Comparison of ENCODE assay signal across 18 cellular contexts in genomic region chr6:157226761-157227160, GRCh38.
DNase-seq lines count a peak whose midpoint lies in the region; ATAC-seq and TF ChIP-seq lines count a peak whose summit lies in the region.
"Had no signal": no experiment of that assay in that cellular context is flagged by ENCODE, and none has a peak within 500 bp of the region (broad histone marks: within the 10 kb centered on the region; RNA-seq: fewer than 3 reads in every experiment).

No MANE protein-coding gene starts in this region.

- H3K9me3 Mint-ChIP-seq in activated naive CD4-positive, alpha-beta T cell treated with anti-CD3 and anti-CD28 coated beads, Interleukin-2, amount 50 U/mL, for 24 hours, result no peaks in the 10 kb centered on the region
- no peaks in the 10 kb centered on the region for H3K9me3 Mint-ChIP-seq in endodermal cell
- no peaks in the 10 kb centered on the region for H3K9me3 Mint-ChIP-seq in stimulated activated memory B cell treated with anti-CD40 and anti-IgM and Interleukin-4, amounts not matched to agents 10 μg/mL and 1 μg/mL and 100 μg/mL, for 72 hours

- peak overlapping the region; percentile 8 for H3K4me3 Mint-ChIP-seq in activated naive CD4-positive, alpha-beta T cell treated with anti-CD3 and anti-CD28 coated beads, Interleukin-2, amount 50 U/mL, for 24 hours
- no peak overlapping the region for H3K4me3 Mint-ChIP-seq in endodermal cell
- H3K4me3 Mint-ChIP-seq in stimulated activated memory B cell treated with anti-CD40 and anti-IgM and Interleukin-4, amounts not matched to agents 10 μg/mL and 1 μg/mL and 100 μg/mL, for 72 hours, result no peak overlapping the region

- no peak for DNase-seq in activated naive CD4-positive, alpha-beta T cell treated with anti-CD3 and anti-CD28 coated beads, Interleukin-2, amount 50 U/mL, for 16 hours
- peak; percentile 42 for DNase-seq in endodermal cell
- DNase-seq in left lung, result no peak
- DNase-seq in occipital lobe (lab: John Stamatoyannopoulos, UW), result no peak
- no peak for DNase-seq in effector memory CD4-positive, alpha-beta T cell
- DNase-seq: activated CD4-positive, alpha-beta T cell treated with anti-CD3 and anti-CD28 coated beads for 1 hour; activated T-cell treated with anti-CD3 and anti-CD28 coated beads, Interleukin-2, amount 50 U/mL, for 1 hour; amniotic stem cell; COR-L47; effector CD8-positive, alpha-beta T cell; GDM1; MM.1S; NCI-H2029 treated with DMSO at 0.1 percent for 48 hours; upper lobe of left lung had no signal

- H3K27me3 ChIP-seq in endodermal cell (ENCODE audit: control insufficient read depth, insufficient read depth, low read length, poor library complexity, severe bottlenecking), result no peaks in the 10 kb centered on the region
- peaks cover 0 to 2% of the 10 kb centered on the region in 2 donors for H3K27me3 ChIP-seq in left lung
- no peaks in the 10 kb centered on the region for H3K27me3 ChIP-seq in effector memory CD4-positive, alpha-beta T cell (replicated peaks; ENCODE audit: control insufficient read depth, insufficient read depth, low read length, poor library complexity, severe bottlenecking)
- H3K27me3 ChIP-seq: upper lobe of left lung had no signal

- H3K36me3 ChIP-seq in endodermal cell (ENCODE audit: control insufficient read depth, insufficient read depth, low read length) (no peaks in the 10 kb centered on the region), left lung (no peaks in the 10 kb centered on the region)
- H3K36me3 ChIP-seq in effector memory CD4-positive, alpha-beta T cell (ENCODE audit: control insufficient read depth, insufficient read depth, low read length), result no peaks in the 10 kb centered on the region
- H3K36me3 ChIP-seq: prostate gland, upper lobe of left lung had no signal

- no peak overlapping the region for H3K4me3 ChIP-seq in endodermal cell (ENCODE audit: low read length)
- H3K4me3 ChIP-seq in left lung, result no peak overlapping the region
- no peak overlapping the region for H3K4me3 ChIP-seq in effector memory CD4-positive, alpha-beta T cell (ENCODE audit: insufficient read depth, low read depth, low read length, poor library complexity, severe bottlenecking)
- H3K4me3 ChIP-seq: prostate gland, upper lobe of left lung had no signal

- WGBS in endodermal cell (ENCODE audit: insufficient coverage in 1 of 2, insufficient read length in 1 of 2), 2 experiments, result 71 to 81% methylated on average over 2 to 4 of the region's 4 CpGs

- H3K4me1 ChIP-seq in endodermal cell (ENCODE audit: control insufficient read depth, insufficient read depth, low read length), result no peaks in the 10 kb centered on the region
- peaks cover 0 to 7% of the 10 kb centered on the region in 2 donors for H3K4me1 ChIP-seq in left lung
- peaks cover 35% of the 10 kb centered on the region for H3K4me1 ChIP-seq in effector memory CD4-positive, alpha-beta T cell (ENCODE audit: control insufficient read depth, insufficient read depth, low read length, poor library complexity, severe bottlenecking)

- TF ChIP-seq CTCF in endodermal cell (conservative IDR thresholded peaks at IDR 0.05) (no peak), left lung (IDR thresholded peaks at IDR 0.05) (no peak)

- H3K27ac ChIP-seq in endodermal cell (ENCODE audit: low read depth, low read length), result no peak overlapping the region
- H3K27ac ChIP-seq in left lung, result peak overlapping the region in 1 of 2 donors; percentile 26
- no peak overlapping the region for H3K27ac ChIP-seq in effector memory CD4-positive, alpha-beta T cell (ENCODE audit: insufficient read depth, low read length, poor library complexity, severe bottlenecking)

- H3K9ac ChIP-seq in endodermal cell (ENCODE audit: extremely low read depth, low read length, poor library complexity, severe bottlenecking), result no peak overlapping the region

- H3K27ac Mint-ChIP-seq in activated naive CD4-positive, alpha-beta T cell treated with anti-CD3 and anti-CD28 coated beads, Interleukin-2, amount 50 U/mL, for 24 hours, result no peak overlapping the region
- no peak overlapping the region for H3K27ac Mint-ChIP-seq in endodermal cell
- no peak overlapping the region for H3K27ac Mint-ChIP-seq in stimulated activated memory B cell treated with anti-CD40 and anti-IgM and Interleukin-4, amounts not matched to agents 10 μg/mL and 1 μg/mL and 100 μg/mL, for 72 hours

- H3K36me3 Mint-ChIP-seq in activated naive CD4-positive, alpha-beta T cell treated with anti-CD3 and anti-CD28 coated beads, Interleukin-2, amount 50 U/mL, for 24 hours, result no peaks in the 10 kb centered on the region
- H3K36me3 Mint-ChIP-seq in endodermal cell (ENCODE audit: low read depth), result no peaks in the 10 kb centered on the region
- H3K36me3 Mint-ChIP-seq in stimulated activated memory B cell treated with anti-CD40 and anti-IgM and Interleukin-4, amounts not matched to agents 10 μg/mL and 1 μg/mL and 100 μg/mL, for 72 hours, result no peaks in the 10 kb centered on the region

- H3K27me3 Mint-ChIP-seq in activated naive CD4-positive, alpha-beta T cell treated with anti-CD3 and anti-CD28 coated beads, Interleukin-2, amount 50 U/mL, for 24 hours, result no peaks in the 10 kb centered on the region
- peaks cover 12% of the 10 kb centered on the region for H3K27me3 Mint-ChIP-seq in endodermal cell (ENCODE audit: insufficient read depth)
- H3K27me3 Mint-ChIP-seq in stimulated activated memory B cell treated with anti-CD40 and anti-IgM and Interleukin-4, amounts not matched to agents 10 μg/mL and 1 μg/mL and 100 μg/mL, for 72 hours, result peaks cover 26% of the 10 kb centered on the region

- no peaks in the 10 kb centered on the region for H3K9me3 ChIP-seq in endodermal cell (ENCODE audit: control insufficient read depth, low read length)
- H3K9me3 ChIP-seq in left lung, result no peaks in the 10 kb centered on the region
- H3K9me3 ChIP-seq in effector memory CD4-positive, alpha-beta T cell (ENCODE audit: control insufficient read depth, low read length), result no peaks in the 10 kb centered on the region
- H3K9me3 ChIP-seq: prostate gland, upper lobe of left lung had no signal

- ATAC-seq in left lung (peak; percentile 24), HG03432 (IDR thresholded peaks at IDR 0.05; ENCODE audit: unreplicated experiment) (no peak)
- no peak for ATAC-seq in stimulated activated memory B cell treated with anti-CD40 and anti-IgM and Interleukin-4, amounts not matched to agents 10 μg/mL and 1 μg/mL and 100 μg/mL, for 72 hours

- intact Hi-C loops in left lung (cut with DNase I), result no loop called here

- H3K4me1 Mint-ChIP-seq in activated naive CD4-positive, alpha-beta T cell treated with anti-CD3 and anti-CD28 coated beads, Interleukin-2, amount 50 U/mL, for 24 hours, result peaks cover 50% of the 10 kb centered on the region
- H3K4me1 Mint-ChIP-seq in endodermal cell, result peaks cover 14% of the 10 kb centered on the region
- H3K4me1 Mint-ChIP-seq in stimulated activated memory B cell treated with anti-CD40 and anti-IgM and Interleukin-4, amounts not matched to agents 10 μg/mL and 1 μg/mL and 100 μg/mL, for 72 hours, result peaks cover 40% of the 10 kb centered on the region
